Comparison of ENCODE assay signal across 27 cellular contexts in the genomic region with DNA sequence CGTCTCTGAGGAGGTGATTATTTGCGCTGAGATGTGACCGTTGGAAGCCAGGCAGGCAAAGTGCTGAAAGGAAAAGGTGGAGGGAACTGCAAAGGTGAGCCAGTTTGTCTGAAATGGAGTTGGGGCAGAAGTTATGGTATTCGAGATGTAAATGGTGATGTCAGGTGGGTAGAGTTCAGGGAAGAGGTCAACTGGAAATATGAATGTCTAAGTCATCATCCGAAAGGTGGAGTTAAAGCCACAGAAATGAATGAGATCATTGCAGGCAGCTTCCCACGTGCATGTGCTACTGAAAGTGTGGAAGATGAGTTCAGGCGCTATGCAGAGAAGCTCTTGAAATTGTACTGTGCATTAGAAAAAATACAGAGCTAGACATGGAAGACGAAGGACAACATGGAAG. TPM values are rescaled to one million over a fixed set of nuclear protein-coding genes. Genes with fewer than 3 reads are reported as not detected.
"Had no signal": no experiment of that assay in that cellular context is flagged by ENCODE, and none has a peak within 500 bp of the region (broad histone marks: within the 10 kb centered on the region; RNA-seq: fewer than 3 reads in every experiment).

No MANE protein-coding gene starts in this region.

- H3K4me1 ChIP-seq: adrenal gland, breast epithelium, left ventricle myocardium inferior, testis, upper lobe of right lung had no signal

- H3K9me3 ChIP-seq: adrenal gland, breast epithelium, left ventricle myocardium inferior, sigmoid colon, testis, upper lobe of right lung had no signal

- H3K27me3 ChIP-seq: breast epithelium, sigmoid colon, testis had no signal

- ATAC-seq: activated T-helper 17 cell treated with anti-CD3 and anti-CD28 coated beads, Interleukin-2, amount 50 U/mL, for 72 hours; naive thymus-derived CD4-positive, alpha-beta T cell; upper lobe of right lung; WTC11 had no signal

- H3K36me3 ChIP-seq: adrenal gland, breast epithelium, left ventricle myocardium inferior, sigmoid colon, upper lobe of right lung had no signal

- H3K27ac ChIP-seq: adrenal gland, breast epithelium, epithelial cell of prostate, left ventricle myocardium inferior, sigmoid colon, testis, upper lobe of right lung had no signal

- H3K4me2 ChIP-seq: smooth muscle cell had no signal

- H3K4me3 ChIP-seq: adrenal gland, breast epithelium, left ventricle myocardium inferior, sigmoid colon, smooth muscle cell, testis, upper lobe of right lung had no signal

- DNase-seq: activated naive CD4-positive, alpha-beta T cell; activated T-cell treated with anti-CD3 and anti-CD28 coated beads, Interleukin-2, amount 50 U/mL, for 24 hours; adrenal gland; cerebellar nuclear complex; cortex of kidney; endodermal cell; foreskin fibroblast; left ventricle myocardium inferior; naive thymus-derived CD4-positive, alpha-beta T cell; occipital lobe; retina; sigmoid colon; stimulated activated CD4-positive, alpha-beta T cell treated with anti-CD3 and anti-CD28 coated beads, Interleukin-2, amount 100 ng/mL, for 48 hours; stimulated activated naive CD4-positive, alpha-beta T cell; T1000; testis; upper lobe of right lung had no signal

RNA-seq across cellular contexts. Expression of gene BPIFC, which starts 2.2 kb away (rescaled TPM):
- total RNA-seq: activated T-helper 17 cell treated with anti-CD3 and anti-CD28 coated beads, Interleukin-2, amount 50 U/mL, for 72 hours; adrenal gland; breast epithelium; endodermal cell; glomerular endothelial cell; kidney epithelial cell; left ventricle myocardium inferior; lung microvascular endothelial cell; naive thymus-derived CD4-positive, alpha-beta T cell; neural crest cell; occipital lobe; posterior vena cava; sigmoid colon; upper lobe of right lung; WTC11 had no signal
- polyA plus RNA-seq: adrenal gland; naive thymus-derived CD4-positive, alpha-beta T cell; sigmoid colon; smooth muscle cell had no signal
